8 cellular contexts compared by ENCODE assay signal in genomic region chr20:10434467-10434831, GRCh38. TPM values are rescaled to one million over a fixed set of nuclear protein-coding genes. Genes with fewer than 3 reads are reported as not detected.
DNase-seq lines count a peak whose midpoint lies in the region; ATAC-seq and TF ChIP-seq lines count a peak whose summit lies in the region.

No MANE protein-coding gene starts in this region.

- H3K27me3 Mint-ChIP-seq in T-cell, result no peaks in the 10 kb centered on the region
- H3K27me3 Mint-ChIP-seq in progenitor cell of endocrine pancreas, result no peaks in the 10 kb centered on the region

- H3K27ac Mint-ChIP-seq in T-cell (peak overlapping the region; percentile 93 to 95), progenitor cell of endocrine pancreas (peak overlapping the region; percentile 98)

- no peaks in the 10 kb centered on the region for H3K9me3 Mint-ChIP-seq in T-cell
- no peaks in the 10 kb centered on the region for H3K9me3 Mint-ChIP-seq in progenitor cell of endocrine pancreas (ENCODE audit: low read depth)

- H3K36me3 Mint-ChIP-seq in T-cell (no peaks in the 10 kb centered on the region), progenitor cell of endocrine pancreas (ENCODE audit: insufficient read depth) (peaks cover 1% of the 10 kb centered on the region)

- intact Hi-C loops in left ventricle myocardium superior (cut with micrococcal nuclease), result no loop called here

- TF ChIP-seq CTCF in GM12875 (IDR thresholded peaks at IDR 0.05; ENCODE audit: borderline replicate concordance, insufficient read depth, low read depth, low read length), result no peak
- no peak for TF ChIP-seq CTCF in progenitor cell of endocrine pancreas (IDR thresholded peaks at IDR 0.05; ENCODE audit: unreplicated experiment)

- H3K4me1 Mint-ChIP-seq in T-cell (peaks cover 51 to 65% (median 59%) of the 10 kb centered on the region in 3 donors), progenitor cell of endocrine pancreas (ENCODE audit: low read depth) (peaks cover 17% of the 10 kb centered on the region)

- CTCF ChIA-PET in T-cell (lab: Charles Lee), result interaction anchor here (0.5 to 2.2 kb wide), 8 partner anchors 8 to 456 kb away, joined by 3 to 11 read pairs (median 4); partner anchors contain the start of genes ANKEF1 (in 1 of the 2) and SNAP25 (in 1 of the 2)

- ATAC-seq in HG02798 (IDR thresholded peaks at IDR 0.05; ENCODE audit: poor library complexity, unreplicated experiment) (peak; percentile 59), T-cell (replicated peaks in 1 of 4) (peak; percentile 43 to 61 (median 52)), left ventricle myocardium superior (peak; percentile 93)

- DNase-seq in NCI-H1436 (lab: John Stamatoyannopoulos, UW) (peak; percentile 97), T-cell (peak; percentile 39 to 73 (median 58)), amygdala (lab: John Stamatoyannopoulos, UW) (peak; percentile 65 to 97 (median 88)), left ventricle myocardium superior (peak; percentile 88), progenitor cell of endocrine pancreas (ENCODE audit: low spot score, unreplicated experiment) (peak; percentile 83), ureter (ENCODE audit: low spot score) (peak; percentile 96)

- peak overlapping the region; percentile 90 to 95 (median 92) for H3K4me3 Mint-ChIP-seq in T-cell
- peak overlapping the region; percentile 84 for H3K4me3 Mint-ChIP-seq in progenitor cell of endocrine pancreas (ENCODE audit: low read depth)

- peak overlapping the region; percentile 60 for H3K4me3 ChIP-seq in GM12875 (ENCODE audit: low read depth, low read length)

- POLR2A ChIA-PET in T-cell (lab: Charles Lee), result interaction anchor here (0.5 to 1.2 kb wide), 3 partner anchors 18 to 509 kb away, joined by 3 to 6 read pairs (median 4); no protein-coding TSS in a partner anchor

RNA-seq across cellular contexts. Expression of gene MKKS, which starts 0.4 kb away (rescaled TPM):
- total RNA-seq in T-cell, result 10 to 100 TPM in 3 of 5 donors, 1 to 10 TPM in 2; 5.1 to 13.5 (median 11.9) TPM
- total RNA-seq in left ventricle myocardium superior, result 27.7 TPM
- 17.8 and 18.7 TPM in 2 replicates for total RNA-seq in progenitor cell of endocrine pancreas
- total RNA-seq in ureter, result 16.7 TPM

RNA-seq across cellular contexts. Expression of gene SLX4IP, which starts 0.7 kb away (rescaled TPM):
- total RNA-seq in T-cell (1 to 10 TPM; 4.2 to 5.9 (median 5.2) TPM), left ventricle myocardium superior (2.2 TPM), progenitor cell of endocrine pancreas (11.6 and 12.0 TPM in 2 replicates), ureter (11.1 TPM)

Comparison
In these comparisons a context has a peak if more than half of its experiments do, and no peak if none do; other contexts are left out.
1. Peak in every context shown above with its lines: DNase-seq, ATAC-seq and H3K4me3 ChIP-seq.